In the genomic region with DNA sequence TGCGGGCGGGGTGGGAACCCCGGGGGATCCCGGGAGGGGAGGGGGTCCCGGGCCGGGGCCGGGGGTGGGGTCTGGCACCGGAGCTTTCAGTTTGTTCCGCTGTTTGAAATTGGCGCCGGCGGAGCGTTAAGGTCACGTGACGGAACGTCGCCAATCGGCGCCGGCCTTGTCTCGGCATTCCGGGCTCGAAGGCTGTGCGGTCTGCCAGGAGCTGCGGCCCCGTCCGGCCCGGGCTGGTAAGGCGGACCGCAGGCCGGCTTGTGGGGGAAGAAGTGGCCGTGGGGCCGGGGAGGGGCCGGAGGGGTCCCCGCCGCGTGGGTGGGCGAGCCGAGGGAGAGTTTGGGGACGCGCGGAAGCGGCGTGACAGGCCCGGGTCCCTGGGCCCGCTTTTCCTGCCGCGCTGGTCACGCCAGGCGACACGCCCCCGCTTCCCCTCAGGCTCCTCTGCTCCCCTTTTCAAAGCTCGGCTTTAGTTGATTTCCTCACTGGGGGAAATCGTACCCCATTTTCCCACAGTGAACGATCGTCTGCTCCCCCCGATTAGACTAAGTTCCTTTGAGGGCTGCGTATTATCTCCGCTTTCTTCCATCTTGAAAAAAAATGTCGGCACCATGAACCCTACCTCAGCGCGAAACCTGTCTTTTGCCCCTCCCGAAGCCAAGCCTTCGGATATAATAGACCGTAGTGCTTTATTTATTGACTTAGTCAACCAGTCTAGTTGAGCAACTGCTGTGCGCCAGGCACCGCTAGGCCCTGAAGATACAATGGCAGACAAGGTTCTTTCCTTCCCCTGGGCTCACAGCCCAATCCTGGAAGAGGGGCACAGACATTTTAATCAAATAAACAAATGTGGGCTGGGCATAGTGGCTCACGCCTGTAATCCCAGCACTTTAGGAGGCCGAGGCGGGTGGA, we compare ENCODE assay signal across 1 cellular context.
TF ChIP-seq lines count a peak whose summit lies in the region.

A gene with protein sequence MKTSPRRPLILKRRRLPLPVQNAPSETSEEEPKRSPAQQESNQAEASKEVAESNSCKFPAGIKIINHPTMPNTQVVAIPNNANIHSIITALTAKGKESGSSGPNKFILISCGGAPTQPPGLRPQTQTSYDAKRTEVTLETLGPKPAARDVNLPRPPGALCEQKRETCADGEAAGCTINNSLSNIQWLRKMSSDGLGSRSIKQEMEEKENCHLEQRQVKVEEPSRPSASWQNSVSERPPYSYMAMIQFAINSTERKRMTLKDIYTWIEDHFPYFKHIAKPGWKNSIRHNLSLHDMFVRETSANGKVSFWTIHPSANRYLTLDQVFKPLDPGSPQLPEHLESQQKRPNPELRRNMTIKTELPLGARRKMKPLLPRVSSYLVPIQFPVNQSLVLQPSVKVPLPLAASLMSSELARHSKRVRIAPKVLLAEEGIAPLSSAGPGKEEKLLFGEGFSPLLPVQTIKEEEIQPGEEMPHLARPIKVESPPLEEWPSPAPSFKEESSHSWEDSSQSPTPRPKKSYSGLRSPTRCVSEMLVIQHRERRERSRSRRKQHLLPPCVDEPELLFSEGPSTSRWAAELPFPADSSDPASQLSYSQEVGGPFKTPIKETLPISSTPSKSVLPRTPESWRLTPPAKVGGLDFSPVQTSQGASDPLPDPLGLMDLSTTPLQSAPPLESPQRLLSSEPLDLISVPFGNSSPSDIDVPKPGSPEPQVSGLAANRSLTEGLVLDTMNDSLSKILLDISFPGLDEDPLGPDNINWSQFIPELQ (minus strand): TSS at position 128 of the 912 bp plus-strand sequence. CDS start 2,696 bp downstream, outside the sequence.
RHNO1 (plus strand) TSS at position 177 of the 912 bp plus-strand sequence. CDS start 8,144 bp downstream, outside the sequence.

TF ChIP-seq in HepG2, 621 proteins besides CTCF, POLR2A, EP300 and RAD21 (continued from another document and continues in another):
- TF ChIP-seq ZNF687 (CRISPR knock-in tag; IDR thresholded peaks at IDR 0.05) = peak; percentile 69
- TF ChIP-seq EED (CRISPR knock-in tag; IDR thresholded peaks at IDR 0.05) = 0 out of 2 replicates have a peak, but pooled peaks have one; percentile 33
- TF ChIP-seq SRSF1 (optimal IDR thresholded peaks at IDR 0.05; ENCODE audit: low read depth, low read length) = no peak
- TF ChIP-seq PHF8 (CRISPR knock-in tag; IDR thresholded peaks at IDR 0.05) = peak; percentile 93
- TF ChIP-seq CCDC6 (CRISPR knock-in tag; IDR thresholded peaks at IDR 0.05) = 0 out of 2 replicates have a peak, but pooled peaks have one; percentile 51
- TF ChIP-seq SIN3B (IDR thresholded peaks at IDR 0.05; ENCODE audit: low read length) = peak; percentile 95
- peak; percentile 54; the same call in 1 of the 2 replicates for TF ChIP-seq KMT2A (CRISPR knock-in tag; IDR thresholded peaks at IDR 0.05)
- peak; percentile 18; the same call in 1 of the 2 replicates for TF ChIP-seq IRX3 (CRISPR knock-in tag; IDR thresholded peaks at IDR 0.05; ENCODE audit: borderline replicate concordance, low read depth)
- no peak for TF ChIP-seq ZNF441 (CRISPR knock-in tag; IDR thresholded peaks at IDR 0.05; ENCODE audit: borderline replicate concordance)
- TF ChIP-seq ZNF674 (CRISPR knock-in tag; IDR thresholded peaks at IDR 0.05; ENCODE audit: low read depth) = 0 out of 2 replicates have a peak, but pooled peaks have one; percentile 60
- no peak for TF ChIP-seq KIAA2018 (CRISPR knock-in tag; IDR thresholded peaks at IDR 0.05; ENCODE audit: borderline replicate concordance)
- TF ChIP-seq NFYB (CRISPR knock-in tag; IDR thresholded peaks at IDR 0.05) = peak; percentile 76
- TF ChIP-seq POLR2AphosphoS5 (IDR thresholded peaks at IDR 0.05; ENCODE audit: low read depth, low read length) = peak; percentile 78
- peak; percentile 26; the same call in 1 of the 2 replicates for TF ChIP-seq ZNF12 (CRISPR knock-in tag; IDR thresholded peaks at IDR 0.05)
- TF ChIP-seq GMEB2 (CRISPR knock-in tag; IDR thresholded peaks at IDR 0.05; ENCODE audit: low read depth) = peak; percentile 46; the same call in 1 of the 2 replicates
- TF ChIP-seq ESRRA (CRISPR knock-in tag; IDR thresholded peaks at IDR 0.05; ENCODE audit: low read depth) = no peak
- TF ChIP-seq ZNF569 (CRISPR knock-in tag; IDR thresholded peaks at IDR 0.05; ENCODE audit: borderline replicate concordance) = 0 out of 2 replicates have a peak, but pooled peaks have one; percentile 42
- peak; percentile 38; the same call in 1 of the 2 replicates for TF ChIP-seq ZNF747 (CRISPR knock-in tag; IDR thresholded peaks at IDR 0.05; ENCODE audit: borderline replicate concordance)
- TF ChIP-seq, protein P1, sequence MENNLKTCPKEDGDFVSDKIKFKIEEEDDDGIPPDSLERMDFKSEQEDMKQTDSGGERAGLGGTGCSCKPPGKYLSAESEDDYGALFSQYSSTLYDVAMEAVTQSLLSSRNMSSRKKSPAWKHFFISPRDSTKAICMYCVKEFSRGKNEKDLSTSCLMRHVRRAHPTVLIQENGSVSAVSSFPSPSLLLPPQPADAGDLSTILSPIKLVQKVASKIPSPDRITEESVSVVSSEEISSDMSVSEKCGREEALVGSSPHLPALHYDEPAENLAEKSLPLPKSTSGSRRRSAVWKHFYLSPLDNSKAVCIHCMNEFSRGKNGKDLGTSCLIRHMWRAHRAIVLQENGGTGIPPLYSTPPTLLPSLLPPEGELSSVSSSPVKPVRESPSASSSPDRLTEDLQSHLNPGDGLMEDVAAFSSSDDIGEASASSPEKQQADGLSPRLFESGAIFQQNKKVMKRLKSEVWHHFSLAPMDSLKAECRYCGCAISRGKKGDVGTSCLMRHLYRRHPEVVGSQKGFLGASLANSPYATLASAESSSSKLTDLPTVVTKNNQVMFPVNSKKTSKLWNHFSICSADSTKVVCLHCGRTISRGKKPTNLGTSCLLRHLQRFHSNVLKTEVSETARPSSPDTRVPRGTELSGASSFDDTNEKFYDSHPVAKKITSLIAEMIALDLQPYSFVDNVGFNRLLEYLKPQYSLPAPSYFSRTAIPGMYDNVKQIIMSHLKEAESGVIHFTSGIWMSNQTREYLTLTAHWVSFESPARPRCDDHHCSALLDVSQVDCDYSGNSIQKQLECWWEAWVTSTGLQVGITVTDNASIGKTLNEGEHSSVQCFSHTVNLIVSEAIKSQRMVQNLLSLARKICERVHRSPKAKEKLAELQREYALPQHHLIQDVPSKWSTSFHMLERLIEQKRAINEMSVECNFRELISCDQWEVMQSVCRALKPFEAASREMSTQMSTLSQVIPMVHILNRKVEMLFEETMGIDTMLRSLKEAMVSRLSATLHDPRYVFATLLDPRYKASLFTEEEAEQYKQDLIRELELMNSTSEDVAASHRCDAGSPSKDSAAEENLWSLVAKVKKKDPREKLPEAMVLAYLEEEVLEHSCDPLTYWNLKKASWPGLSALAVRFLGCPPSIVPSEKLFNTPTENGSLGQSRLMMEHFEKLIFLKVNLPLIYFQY (CRISPR knock-in tag; IDR thresholded peaks at IDR 0.05; ENCODE audit: borderline replicate concordance) = 0 out of 2 replicates have a peak, but pooled peaks have one; percentile 59
- TF ChIP-seq ZNF44 (CRISPR knock-in tag; IDR thresholded peaks at IDR 0.05) = no peak
- peak; percentile 81 for TF ChIP-seq NFYC (CRISPR knock-in tag; IDR thresholded peaks at IDR 0.05)
